Comparison of ENCODE assay signal across 16 cellular contexts in the genomic region with DNA sequence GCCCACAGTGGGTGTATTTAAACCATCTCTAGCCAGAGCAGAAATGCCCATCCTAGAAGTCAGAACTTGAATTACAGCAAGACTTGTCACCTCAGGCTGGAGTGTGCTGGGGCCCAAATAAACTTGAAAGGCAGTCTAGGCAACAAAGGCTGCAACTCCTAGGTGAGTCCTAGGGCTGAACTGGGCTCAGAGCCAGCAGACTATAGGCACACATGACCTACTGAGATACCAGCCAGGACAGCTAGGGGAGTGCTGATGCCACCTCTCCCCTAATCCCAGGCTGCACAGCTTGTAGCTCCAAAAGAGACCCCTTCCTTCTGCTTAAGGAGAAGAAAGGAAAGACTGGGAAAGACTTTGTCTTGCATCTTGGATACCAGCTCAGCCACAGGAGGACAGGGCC.
"Had no signal": no experiment of that assay in that cellular context is flagged by ENCODE, and none has a peak within 500 bp of the region (broad histone marks: within the 10 kb centered on the region; RNA-seq: fewer than 3 reads in every experiment).

No MANE protein-coding gene starts in this region.

- H3K4me1 Mint-ChIP-seq: activated CD4-positive, alpha-beta T cell treated with anti-CD3 and anti-CD28 coated beads for 36 hours; neural progenitor cell; stimulated activated naive CD8-positive, alpha-beta T cell treated with anti-CD3 and anti-CD28 coated beads, Interleukin-15, amount 100 ng/mL, for 72 hours had no signal

- ATAC-seq: activated CD4-positive, alpha-beta T cell treated with anti-CD3 and anti-CD28 coated beads for 36 hours; naive thymus-derived CD4-positive, alpha-beta T cell; stimulated activated naive CD8-positive, alpha-beta T cell treated with anti-CD3 and anti-CD28 coated beads, Interleukin-15, amount 100 ng/mL, for 72 hours had no signal

- H3K9ac ChIP-seq: neural progenitor cell had no signal

- H3K4me3 ChIP-seq: neural progenitor cell, prostate gland, right atrium auricular region, upper lobe of left lung had no signal

- H3K4me3 Mint-ChIP-seq: activated CD4-positive, alpha-beta memory T cell treated with anti-CD3 and anti-CD28 coated beads for 36 hours; activated CD4-positive, alpha-beta T cell treated with anti-CD3 and anti-CD28 coated beads for 36 hours; activated naive CD8-positive, alpha-beta T cell treated with anti-CD3 and anti-CD28 coated beads for 36 hours; naive thymus-derived CD4-positive, alpha-beta T cell; neural progenitor cell; stimulated activated naive CD8-positive, alpha-beta T cell treated with anti-CD3 and anti-CD28 coated beads, Interleukin-15, amount 100 ng/mL, for 72 hours; T-helper 2 cell treated with Interferon-gamma antibody and Interleukin-4, amounts not matched to agents 5 μg/mL and 100 μg/mL, for 36 hours had no signal

- H3K27ac ChIP-seq: neural progenitor cell, prostate gland, right atrium auricular region, upper lobe of left lung had no signal

- H3K27me3 Mint-ChIP-seq: activated CD4-positive, alpha-beta memory T cell treated with anti-CD3 and anti-CD28 coated beads for 36 hours; activated CD4-positive, alpha-beta T cell treated with anti-CD3 and anti-CD28 coated beads for 36 hours; activated naive CD8-positive, alpha-beta T cell treated with anti-CD3 and anti-CD28 coated beads for 36 hours; naive thymus-derived CD4-positive, alpha-beta T cell; stimulated activated naive CD8-positive, alpha-beta T cell treated with anti-CD3 and anti-CD28 coated beads, Interleukin-15, amount 100 ng/mL, for 72 hours had no signal

- H3K27ac Mint-ChIP-seq: activated CD4-positive, alpha-beta memory T cell treated with anti-CD3 and anti-CD28 coated beads for 36 hours; activated CD4-positive, alpha-beta T cell treated with anti-CD3 and anti-CD28 coated beads for 36 hours; activated naive CD8-positive, alpha-beta T cell treated with anti-CD3 and anti-CD28 coated beads for 36 hours; naive thymus-derived CD4-positive, alpha-beta T cell; neural progenitor cell; stimulated activated naive CD8-positive, alpha-beta T cell treated with anti-CD3 and anti-CD28 coated beads, Interleukin-15, amount 100 ng/mL, for 72 hours; T-helper 2 cell treated with Interferon-gamma antibody and Interleukin-4, amounts not matched to agents 5 μg/mL and 100 μg/mL, for 36 hours had no signal

- FAIRE-seq: frontal cortex, TTC549 had no signal

- H3K4me1 ChIP-seq: neural progenitor cell, prostate gland, right atrium auricular region, upper lobe of left lung had no signal

- H2AFZ ChIP-seq: neural progenitor cell had no signal

- DNase-seq: activated CD4-positive, alpha-beta memory T cell treated with anti-CD3 and anti-CD28 coated beads for 36 hours; activated CD4-positive, alpha-beta T cell treated with anti-CD3 and anti-CD28 coated beads for 36 hours; activated naive CD8-positive, alpha-beta T cell treated with anti-CD3 and anti-CD28 coated beads for 36 hours; activated T-cell treated with anti-CD3 and anti-CD28 coated beads for 4 hours; amniotic stem cell; mesenchymal stem cell; naive thymus-derived CD4-positive, alpha-beta T cell; stimulated activated CD4-positive, alpha-beta T cell treated with anti-CD3 and anti-CD28 coated beads, Interleukin-2, amount 100 ng/mL, for 48 hours; stimulated activated naive CD8-positive, alpha-beta T cell treated with anti-CD3 and anti-CD28 coated beads, Interleukin-15, amount 100 ng/mL, for 72 hours; upper lobe of left lung had no signal

- H3K27me3 ChIP-seq: neural progenitor cell, right atrium auricular region, upper lobe of left lung had no signal

- H3K9me3 ChIP-seq: prostate gland, upper lobe of left lung had no signal

- H3K36me3 ChIP-seq: neural progenitor cell, prostate gland, right atrium auricular region had no signal

- H3K4me2 ChIP-seq: neural progenitor cell had no signal
